26 cellular contexts compared by ENCODE assay signal in genomic region chrX:130728208-130728607, GRCh38.
DNase-seq lines count a peak whose midpoint lies in the region; ATAC-seq and TF ChIP-seq lines count a peak whose summit lies in the region.
"Had no signal": no experiment of that assay in that cellular context is flagged by ENCODE, and none has a peak within 500 bp of the region (broad histone marks: within the 10 kb centered on the region; RNA-seq: fewer than 3 reads in every experiment).

No MANE protein-coding gene starts in this region.

- H3K9ac ChIP-seq in PC-3 (ENCODE audit: low read length), result no peak overlapping the region
- H3K9ac ChIP-seq: neural progenitor cell had no signal

- H4K20me1 ChIP-seq in PC-3 (ENCODE audit: low read length), result no peaks in the 10 kb centered on the region

- BruUV-seq in PC-3 (replicated peaks; lab: Mats Ljungman, UMichigan), result no TSS peak

- no peaks in the 10 kb centered on the region; the same call in 1 of the 2 replicates for H3K36me3 ChIP-seq in PC-3 (ENCODE audit: low read depth, low read length)
- no peaks in the 10 kb centered on the region for H3K36me3 ChIP-seq in BE2C
- H3K36me3 ChIP-seq: ascending aorta, gastroesophageal sphincter, neural progenitor cell, prostate gland, upper lobe of right lung had no signal

- H3K27me3 ChIP-seq in PC-3 (ENCODE audit: low read length), result no peaks in the 10 kb centered on the region
- no peaks in the 10 kb centered on the region for H3K27me3 ChIP-seq in BE2C
- H3K27me3 ChIP-seq: ascending aorta, gastroesophageal sphincter, neural progenitor cell, upper lobe of right lung had no signal

- peaks cover 17% of the 10 kb centered on the region; the same call in 1 of the 2 replicates for H3K4me1 ChIP-seq in PC-3 (ENCODE audit: insufficient read depth, low read length)
- no peaks in the 10 kb centered on the region for H3K4me1 ChIP-seq in BE2C
- H3K4me1 ChIP-seq: ascending aorta, gastroesophageal sphincter, neural progenitor cell, prostate gland, upper lobe of right lung had no signal

- POLR2A ChIA-PET in PC-3 (lab: Charles Lee; ENCODE audit: unreplicated experiment), result no interaction called here

- H3K79me2 ChIP-seq in PC-3 (ENCODE audit: low read length), result no peaks in the 10 kb centered on the region

- H3K27ac ChIP-seq in PC-3 (ENCODE audit: low read length), result no peak overlapping the region
- H3K27ac ChIP-seq: ascending aorta, gastroesophageal sphincter, neural progenitor cell, prostate gland, skin epidermis, upper lobe of right lung had no signal

- no peak overlapping the region for H3K4me2 ChIP-seq in PC-3 (ENCODE audit: low read length)
- H3K4me2 ChIP-seq: neural progenitor cell had no signal

- H3K9me3 ChIP-seq in PC-3 (ENCODE audit: low read length), result no peaks in the 10 kb centered on the region
- H3K9me3 ChIP-seq in BE2C, result no peaks in the 10 kb centered on the region
- H3K9me3 ChIP-seq: prostate gland, upper lobe of right lung had no signal

- ATAC-seq in PC-3 (peak; percentile 42), GM19324 (IDR thresholded peaks at IDR 0.05; ENCODE audit: low FRiP score, unreplicated experiment) (no peak)
- ATAC-seq: gastroesophageal sphincter, T-helper 17 cell, upper lobe of right lung had no signal

- H3F3A ChIP-seq in PC-3 (ENCODE audit: low read length, unreplicated experiment), result no peaks in the 10 kb centered on the region

- H3K9me2 ChIP-seq in PC-3 (replicated peaks; ENCODE audit: low read length), result no peaks in the 10 kb centered on the region

- intact Hi-C loops in PC-3 (cut with micrococcal nuclease), result loop anchor here (10.0 kb wide), 1 partner anchor 333 kb away; no protein-coding TSS in a partner anchor

- peak; percentile 29 for DNase-seq in AG20443 (ENCODE audit: low spot score)
- peak; percentile 59 for DNase-seq in PC-3
- DNase-seq in dedifferentiated amniotic fluid mesenchymal stem cell (ENCODE audit: extremely low spot score), result peak; percentile 22
- peak; percentile 59 for DNase-seq in islet precursor cell
- no peak for DNase-seq in BE2C
- no peak for DNase-seq in NCI-H774 (lab: John Stamatoyannopoulos, UW)
- no peak for DNase-seq in NOMO-1 treated with DMSO at 0.1 percent for 48 hours (lab: John Stamatoyannopoulos, UW; ENCODE audit: unreplicated experiment)
- DNase-seq: activated CD4-positive, alpha-beta memory T cell treated with anti-CD3 and anti-CD28 coated beads, Interleukin-2, amount 10 ng/mL, durations not matched to agents 7 days and 5 days; activated naive CD4-positive, alpha-beta T cell treated with Interleukin-2 at 50 U/mL for 16 hours; CD4-positive, CD25-positive, alpha-beta regulatory T cell; DMS153; Kasumi-1; midbrain; NCI-H1105 treated with DMSO at 0.1 percent for 48 hours; NCI-H2107; NCI-H510A treated with DMSO at 0.1 percent for 48 hours; SIG-M5; stimulated activated CD4-positive, alpha-beta T cell treated with anti-CD3 and anti-CD28 coated beads, Interleukin-4, amount 100 ng/mL, for 1 hour; T-helper 17 cell; upper lobe of right lung had no signal

- CTCF ChIA-PET in PC-3 (lab: Charles Lee), result no interaction called here

- H3K4me3 ChIP-seq in PC-3 (ENCODE audit: low read length) (no peak overlapping the region), BE2C (ENCODE audit: low read depth, low read length) (no peak overlapping the region)
- H3K4me3 ChIP-seq: ascending aorta, gastroesophageal sphincter, neural progenitor cell, prostate gland, skin epidermis, upper lobe of right lung had no signal

- H2AFZ ChIP-seq in PC-3 (ENCODE audit: low read length), result no peak overlapping the region
- H2AFZ ChIP-seq: neural progenitor cell had no signal

- TF ChIP-seq CTCF in PC-3 (conservative IDR thresholded peaks at IDR 0.05; ENCODE audit: low read depth, low read length) (no peak), BE2C (IDR thresholded peaks at IDR 0.05; ENCODE audit: low read depth, low read length) (no peak)

Comparison
In these comparisons a context has a peak if more than half of its experiments do, and no peak if none do; other contexts are left out.
1. DNase-seq: peak in AG20443 (single experiment), PC-3 (single experiment), dedifferentiated amniotic fluid mesenchymal stem cell (single experiment) and islet precursor cell (single experiment); none in BE2C (single experiment), NCI-H774 (single experiment) and NOMO-1 treated with DMSO at 0.1 percent for 48 hours (single experiment).